In the genomic region with DNA sequence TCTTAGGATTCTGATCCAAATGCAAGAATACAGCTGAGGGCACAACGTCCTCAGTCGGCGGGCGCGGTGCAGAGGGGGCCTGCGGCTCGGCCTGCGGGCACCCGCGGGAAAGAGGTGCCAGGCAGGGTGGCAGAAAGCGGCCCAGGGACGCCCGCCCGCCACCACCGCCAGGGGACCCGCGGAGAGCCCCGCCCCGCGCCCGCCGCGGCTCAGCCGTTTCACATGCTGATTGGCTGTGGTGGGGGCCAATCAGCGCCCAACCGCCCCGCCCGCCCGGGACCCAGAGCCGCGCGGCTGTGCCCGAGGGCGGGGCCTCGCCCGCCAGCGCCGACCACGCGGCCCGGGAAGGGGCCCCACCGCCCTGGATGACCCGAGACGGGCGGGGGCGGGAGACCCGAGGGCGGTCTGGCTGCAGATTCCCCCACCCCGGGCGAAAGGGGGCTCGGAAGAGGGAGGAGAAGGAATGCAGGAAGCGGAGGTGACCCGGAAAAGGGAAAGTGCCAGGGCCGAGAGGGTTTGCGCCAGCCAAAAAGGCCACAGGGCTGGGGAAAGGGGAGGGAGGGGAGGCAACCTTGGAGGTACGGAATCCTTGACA, we compare ENCODE assay signal across 8 cellular contexts. TPM values are rescaled to one million over a fixed set of nuclear protein-coding genes. Genes with fewer than 3 reads are reported as not detected.
DNase-seq lines count a peak whose midpoint lies in the region; TF ChIP-seq lines count a peak whose summit lies in the region.

No MANE protein-coding gene starts in this region.

- H2BK20ac ChIP-seq in H9 (ENCODE audit: low read depth, low read length, poor library complexity, severe bottlenecking) = no peak overlapping the region

- H3K4ac ChIP-seq in H9 (ENCODE audit: low read depth, low read length) = no peak overlapping the region

- peak overlapping the region; percentile 10 for H2BK120ac ChIP-seq in H9 (ENCODE audit: low read depth, low read length, poor library complexity, severe bottlenecking)

- H3K27me3 ChIP-seq in H9 (ENCODE audit: insufficient read depth, low read length) (no peaks in the 10 kb centered on the region), SJSA1 (replicated peaks) (no peaks in the 10 kb centered on the region)

- peaks cover 39 to 53% of the 10 kb centered on the region in 2 experiments for H3K4me1 Mint-ChIP-seq in H9
- peaks cover 37% of the 10 kb centered on the region for H3K4me1 Mint-ChIP-seq in activated naive CD4-positive, alpha-beta T cell treated with anti-CD3 and anti-CD28 coated beads for 36 hours (ENCODE audit: low read depth)

- H3T11ph ChIP-seq in H9 (ENCODE audit: low read length) = no peak overlapping the region

- peak overlapping the region; percentile 92 to 98 (median 97); a peak in 6 of 7 replicates for H3K27ac Mint-ChIP-seq in H9
- H3K27ac Mint-ChIP-seq in activated naive CD4-positive, alpha-beta T cell treated with anti-CD3 and anti-CD28 coated beads for 36 hours = peak overlapping the region; percentile 95

- H3K27ac ChIP-seq in H9 (ENCODE audit: insufficient read length, low read depth, low read length) = peak overlapping the region; percentile 22
- peak overlapping the region; percentile 87 for H3K27ac ChIP-seq in SJSA1
- H3K27ac ChIP-seq in temporal lobe (ENCODE audit: low read depth, low read length) = peak overlapping the region; percentile 82

- peak overlapping the region; percentile 75 to 84 for H3K4me3 Mint-ChIP-seq in H9
- peak overlapping the region; percentile 83 for H3K4me3 Mint-ChIP-seq in activated naive CD4-positive, alpha-beta T cell treated with anti-CD3 and anti-CD28 coated beads for 36 hours

- H3K23ac ChIP-seq in H9 (ENCODE audit: insufficient read length, low read depth, low read length) = no peak overlapping the region

- H3K14ac ChIP-seq in H9 (ENCODE audit: insufficient read depth, low read length) = peak overlapping the region; percentile 53; the same call in 1 of the 2 replicates

- H3K23me2 ChIP-seq in H9 (ENCODE audit: insufficient read length, low read depth, low read length, poor library complexity, severe bottlenecking) = peaks cover 13% of the 10 kb centered on the region

- DNase-seq in GM03348 (ENCODE audit: low spot score) = peak; percentile 99
- peak; percentile 94 for DNase-seq in H9
- peak; percentile 75 for DNase-seq in M059J (ENCODE audit: low read depth)
- DNase-seq in SJSA1 (ENCODE audit: low read depth in 1 of 2, low spot score in 2 of 2) = peak; percentile 91
- peak; percentile 90 for DNase-seq in activated naive CD4-positive, alpha-beta T cell treated with anti-CD3 and anti-CD28 coated beads for 36 hours
- DNase-seq in germinal center (ENCODE audit: low spot score) = peak; percentile 100
- peak; percentile 89 for DNase-seq in occipital lobe (lab: John Stamatoyannopoulos, UW)

- TF ChIP-seq CTCF in H9 (conservative IDR thresholded peaks at IDR 0.05) = peak; percentile 57; the same call in 2 of the 3 replicates

- H3K56ac ChIP-seq in H9 (ENCODE audit: insufficient read length, low read depth, low read length) = no peak overlapping the region

- H3K9me3 Mint-ChIP-seq in H9 = no peaks in the 10 kb centered on the region; a peak in 1 of 5 replicates
- H3K9me3 Mint-ChIP-seq in activated naive CD4-positive, alpha-beta T cell treated with anti-CD3 and anti-CD28 coated beads for 36 hours = no peaks in the 10 kb centered on the region

- H4K20me1 ChIP-seq in H9 (ENCODE audit: control insufficient read depth, insufficient read depth, insufficient read length) = no peaks in the 10 kb centered on the region

- intact Hi-C loops in activated naive CD4-positive, alpha-beta T cell treated with anti-CD3 and anti-CD28 coated beads for 36 hours (cut with micrococcal nuclease) = loop anchor here (1.0 to 5.0 kb wide), 10 partner anchors 8 to 1864 kb away; partner anchors contain the start of genes IRS1, MFF and RHBDD1

- no peak overlapping the region for H2AFZ ChIP-seq in H9 (ENCODE audit: low read length)

- peaks cover 8% of the 10 kb centered on the region; the same call in 1 of the 2 replicates for H3K79me2 ChIP-seq in H9 (ENCODE audit: insufficient read depth, low read length)

- H3K9me3 ChIP-seq in H9 (ENCODE audit: control insufficient read depth, low read depth, low read length) (no peaks in the 10 kb centered on the region), SJSA1 (replicated peaks) (no peaks in the 10 kb centered on the region)

- H2BK15ac ChIP-seq in H9 (ENCODE audit: low read depth, low read length) = no peak overlapping the region

- CTCF ChIA-PET in activated naive CD4-positive, alpha-beta T cell treated with anti-CD3 and anti-CD28 coated beads for 36 hours (lab: Charles Lee) = interaction anchor here (1.3 to 1.7 kb wide), 3 partner anchors 9 to 11 kb away, joined by 4 to 6 read pairs (median 5); partner anchors contain the start of gene IRS1

- no peak overlapping the region for H2AK5ac ChIP-seq in H9 (ENCODE audit: insufficient read length, low read length)

- peaks cover 61% of the 10 kb centered on the region for H3K36me3 ChIP-seq in SJSA1

- H2BK12ac ChIP-seq in H9 (ENCODE audit: insufficient read length, low read depth, low read length) = no peak overlapping the region

- peak overlapping the region; percentile 87 for H3K18ac ChIP-seq in H9 (ENCODE audit: insufficient read length, low read depth, low read length)

- no peak overlapping the region for H4K8ac ChIP-seq in H9 (replicated peaks; ENCODE audit: insufficient read length, low read depth, low read length)

- H3K36me3 Mint-ChIP-seq in H9 (ENCODE audit: insufficient read depth in 1 of 3, low read depth in 3 of 3) = peaks cover 17 to 29% (median 20%) of the 10 kb centered on the region in 3 experiments
- no peaks in the 10 kb centered on the region for H3K36me3 Mint-ChIP-seq in activated naive CD4-positive, alpha-beta T cell treated with anti-CD3 and anti-CD28 coated beads for 36 hours (ENCODE audit: low read depth)

- H3K27me3 Mint-ChIP-seq in H9 (ENCODE audit: low read depth) = no peaks in the 10 kb centered on the region
- no peaks in the 10 kb centered on the region for H3K27me3 Mint-ChIP-seq in activated naive CD4-positive, alpha-beta T cell treated with anti-CD3 and anti-CD28 coated beads for 36 hours (ENCODE audit: low read depth)

- peak overlapping the region; percentile 61 for H3K9ac ChIP-seq in H9 (ENCODE audit: extremely low read depth, insufficient read length, low read length)

- no peak overlapping the region for H4K91ac ChIP-seq in H9 (ENCODE audit: insufficient read length, low read depth, low read length)

- no CpG with 5 or more reads among the region's 56 CpGs for WGBS in H9 (ENCODE audit: extremely low coverage, insufficient read length, low lambda C conversion rate)

- peak overlapping the region; percentile 92 for H3K4me2 ChIP-seq in H9 (ENCODE audit: insufficient read depth, insufficient read length, low read length)

- H3K4me1 ChIP-seq in H9 (ENCODE audit: insufficient read depth, low read length) = peaks cover 2% of the 10 kb centered on the region; the same call in 1 of the 2 replicates
- peaks cover 53% of the 10 kb centered on the region for H3K4me1 ChIP-seq in SJSA1 (replicated peaks)

- peak overlapping the region; percentile 44 for H3K4me3 ChIP-seq in SJSA1

- H4K5ac ChIP-seq in H9 (ENCODE audit: insufficient read length, low read depth, low read length) = peak overlapping the region; percentile 1

- peak overlapping the region; percentile 24 for H2BK5ac ChIP-seq in H9 (ENCODE audit: insufficient read length, low read length)

- peaks cover 5% of the 10 kb centered on the region for H3K79me1 ChIP-seq in H9 (ENCODE audit: insufficient read depth, low read depth, low read length, poor library complexity, severe bottlenecking)

RNA-seq across cellular contexts. Expression of gene IRS1, which starts 8.0 kb away (rescaled TPM):
- total RNA-seq in H9 (2021) (15.0 and 16.3 TPM in 2 replicates), occipital lobe (13.9 TPM), temporal lobe (14.3 TPM)
- 12.6 and 13.3 TPM in 2 replicates for total RNA-seq in M059J (2014; rRNA removed; shearing (Covaris generic))
- total RNA-seq in SJSA1 (2014; rRNA removed; shearing (Covaris generic)) = 11.3 and 19.2 TPM in 2 replicates
- total RNA-seq in activated naive CD4-positive, alpha-beta T cell treated with anti-CD3 and anti-CD28 coated beads for 36 hours = 1 to 10 TPM; 2.6 to 2.7 TPM

RNA-seq across cellular contexts. Expression of gene RHBDD1, which starts 44.3 kb away (rescaled TPM):
- total RNA-seq in H9 (2021) = 23.0 and 24.9 TPM in 2 replicates
- 4.4 and 11.6 TPM in 2 replicates for total RNA-seq in M059J (2014; rRNA removed; shearing (Covaris generic))
- 10.1 and 22.1 TPM in 2 replicates for total RNA-seq in SJSA1 (2014; rRNA removed; shearing (Covaris generic))
- 10 to 100 TPM; 42.6 to 43.3 TPM for total RNA-seq in activated naive CD4-positive, alpha-beta T cell treated with anti-CD3 and anti-CD28 coated beads for 36 hours
- total RNA-seq in occipital lobe = 89.4 TPM
- total RNA-seq in temporal lobe = 14.5 TPM

Comparison
In these comparisons a context has a peak if more than half of its experiments do, and no peak if none do; other contexts are left out.
1. Peak in every context shown above with its lines: DNase-seq, H3K4me3 ChIP-seq and H3K27ac ChIP-seq.
2. H3K27ac ChIP-seq: peak in every context shown above with its lines; median percentile 87 in SJSA1; 82 in temporal lobe; 22 in H9.